Comparison of ENCODE assay signal across 9 cellular contexts in the genomic region with DNA sequence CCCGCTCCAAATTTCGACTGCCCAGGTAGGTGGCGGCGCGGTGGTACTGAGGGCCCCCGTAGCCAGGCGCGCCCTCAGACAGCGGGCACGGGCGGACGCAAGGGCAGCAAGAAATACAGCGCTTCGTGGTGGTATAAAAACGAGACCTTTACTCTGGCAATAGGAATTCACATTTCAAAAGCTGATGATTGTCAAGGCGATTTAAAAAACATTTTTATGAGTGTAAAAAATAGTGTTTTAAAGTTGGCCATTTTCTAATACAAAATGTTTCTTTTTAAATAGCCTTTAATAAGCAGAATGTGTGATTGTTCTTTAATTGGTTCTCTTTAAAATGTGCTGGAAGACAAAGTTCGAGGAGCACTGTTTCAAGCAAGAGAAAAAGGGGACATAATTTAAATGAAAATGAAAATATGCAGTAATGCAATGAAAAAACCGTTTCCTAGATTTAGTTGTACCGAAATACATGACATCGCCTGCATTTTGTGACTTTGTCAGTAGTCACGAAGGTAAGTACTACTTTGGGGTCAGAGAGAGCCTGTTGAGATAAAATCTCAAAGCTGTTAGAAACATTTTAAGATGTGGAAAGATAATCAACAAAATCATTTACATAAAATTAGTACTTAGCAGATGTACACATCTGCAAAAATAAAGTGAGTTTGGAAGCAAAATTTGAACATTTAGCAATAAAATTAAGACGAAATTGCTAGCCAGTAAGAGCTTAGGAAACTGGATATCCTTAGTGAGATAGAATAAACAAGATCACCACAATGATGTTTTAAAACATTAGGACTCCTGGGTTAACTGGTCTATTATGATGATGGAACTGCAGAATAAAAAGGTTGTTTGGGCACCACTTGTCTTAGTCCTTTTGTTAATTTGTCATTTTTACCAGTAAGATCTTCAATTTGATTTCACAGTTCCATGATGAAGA. TPM values are rescaled to one million over a fixed set of nuclear protein-coding genes. Genes with fewer than 3 reads are reported as not detected.
A peak's percentile ranks its signal among the peaks of the same experiment; 100 is the strongest.
DNase-seq lines count a peak whose midpoint lies in the region; ATAC-seq, FAIRE-seq and TF ChIP-seq lines count a peak whose summit lies in the region.
"Had no signal": no experiment of that assay in that cellular context is flagged by ENCODE, and none has a peak within 500 bp of the region (broad histone marks: within the 10 kb centered on the region; RNA-seq: fewer than 3 reads in every experiment).

No MANE protein-coding gene starts in this region.

- intact Hi-C loops in PC-9 (cut with micrococcal nuclease; ENCODE audit: unreplicated experiment) = loop anchor here (5.0 to 10.0 kb wide), 2 partner anchors 200 to 263 kb away; partner anchors contain the start of gene LCA5L

- H3K36me3 ChIP-seq in PC-9 (ENCODE audit: low read depth) (no peaks in the 10 kb centered on the region), neuron (ENCODE audit: insufficient read depth, low read length) (peaks cover 16% of the 10 kb centered on the region)

- peaks cover 19% of the 10 kb centered on the region for H3F3A ChIP-seq in PC-9 (ENCODE audit: insufficient read depth, low read depth)

- DNase-seq in NCI-H82 (lab: John Stamatoyannopoulos, UW) (peak; percentile 24), NCI-H82 treated with DMSO at 0.1 percent for 48 hours (lab: John Stamatoyannopoulos, UW; ENCODE audit: unreplicated experiment) (no peak), PC-9 (no peak)

- peak overlapping the region; percentile 93 for H3K4me2 ChIP-seq in PC-9

- H3K4me3 ChIP-seq in PC-9 (peak overlapping the region; percentile 92), neuron (ENCODE audit: low read length) (peak overlapping the region; percentile 90)

- H3K9me3 ChIP-seq in PC-9 (ENCODE audit: insufficient read depth, low read depth) (no peaks in the 10 kb centered on the region), neuron (ENCODE audit: low read length) (no peaks in the 10 kb centered on the region)

- no peak for TF ChIP-seq CTCF in PC-9 (conservative IDR thresholded peaks at IDR 0.05)

- CTCF ChIA-PET in PC-9 (lab: Charles Lee) = no interaction called here

- peaks cover 9% of the 10 kb centered on the region for H3K4me1 ChIP-seq in PC-9 (replicated peaks; ENCODE audit: insufficient read depth)
- H3K4me1 ChIP-seq in neuron (ENCODE audit: insufficient read depth, low read length) = peaks cover 13% of the 10 kb centered on the region

- no peaks in the 10 kb centered on the region for H3K9me2 ChIP-seq in PC-9 (ENCODE audit: insufficient read depth)

- peak overlapping the region; percentile 61 for H3K27ac ChIP-seq in PC-9

- POLR2A ChIA-PET in PC-9 (lab: Charles Lee; ENCODE audit: unreplicated experiment) = interaction anchor here (0.6 kb wide), 1 partner anchor 679 kb away, joined by 3 read pairs; no protein-coding TSS in a partner anchor

- peaks cover 4% of the 10 kb centered on the region; the same call in 1 of the 2 replicates for H4K20me1 ChIP-seq in PC-9 (ENCODE audit: insufficient read depth)

- TSS peak; percentile 87 for BruUV-seq in PC-9 (replicated peaks; lab: Mats Ljungman, UMichigan)

- H3K79me2 ChIP-seq in PC-9 (ENCODE audit: low read depth) = peaks cover 23% of the 10 kb centered on the region

- ATAC-seq in HG02798 (IDR thresholded peaks at IDR 0.05; ENCODE audit: poor library complexity, unreplicated experiment) (no peak), HG03175 (IDR thresholded peaks at IDR 0.05; ENCODE audit: unreplicated experiment) (no peak), HG03520 (IDR thresholded peaks at IDR 0.05; ENCODE audit: unreplicated experiment) (no peak)

- H2AFZ ChIP-seq in PC-9 (peak overlapping the region; percentile 96), neuron (ENCODE audit: low read depth, low read length) (peak overlapping the region; percentile 90)

- H3K27me3 ChIP-seq in PC-9 (ENCODE audit: insufficient read depth, low read depth) (no peaks in the 10 kb centered on the region), neuron (ENCODE audit: insufficient read depth, low read length) (no peaks in the 10 kb centered on the region)

- FAIRE-seq in endometrium (lab: Jason Lieb, UNC) = peak; percentile 37
- FAIRE-seq: colon had no signal

RNA-seq across cellular contexts. Expression of gene PSMG1, which starts 1.1 kb away (rescaled TPM):
- total RNA-seq in PC-9 (2021) = 20.4 and 29.0 TPM in 2 replicates
